Comparison of ENCODE assay signal across 1 cellular context in the genomic region with DNA sequence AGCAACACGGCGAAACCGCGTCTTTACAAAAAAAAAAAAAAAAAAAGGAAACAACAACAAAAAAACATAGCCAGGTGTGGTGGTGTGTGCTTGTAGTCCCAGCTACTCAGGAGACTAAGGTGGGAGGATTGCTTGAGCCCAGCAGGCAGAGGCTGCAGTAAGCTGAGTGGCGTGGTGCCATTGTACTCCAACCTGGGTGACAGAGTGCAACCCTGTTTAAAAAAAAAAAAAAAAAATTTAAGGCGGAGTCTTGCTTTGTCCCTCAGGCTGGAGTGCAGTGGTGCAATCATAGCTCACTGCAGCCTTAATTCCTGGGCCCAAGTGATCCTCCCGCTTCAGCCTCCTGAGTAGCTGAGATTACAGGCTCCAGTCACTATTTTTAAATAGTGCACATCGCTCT.
TF ChIP-seq lines count a peak whose summit lies in the region.

No MANE protein-coding gene starts in this region.

TF ChIP-seq in WTC11, 78 proteins besides CTCF, POLR2A, EP300 and RAD21 (continued from another document):
- TF ChIP-seq, protein P1, sequence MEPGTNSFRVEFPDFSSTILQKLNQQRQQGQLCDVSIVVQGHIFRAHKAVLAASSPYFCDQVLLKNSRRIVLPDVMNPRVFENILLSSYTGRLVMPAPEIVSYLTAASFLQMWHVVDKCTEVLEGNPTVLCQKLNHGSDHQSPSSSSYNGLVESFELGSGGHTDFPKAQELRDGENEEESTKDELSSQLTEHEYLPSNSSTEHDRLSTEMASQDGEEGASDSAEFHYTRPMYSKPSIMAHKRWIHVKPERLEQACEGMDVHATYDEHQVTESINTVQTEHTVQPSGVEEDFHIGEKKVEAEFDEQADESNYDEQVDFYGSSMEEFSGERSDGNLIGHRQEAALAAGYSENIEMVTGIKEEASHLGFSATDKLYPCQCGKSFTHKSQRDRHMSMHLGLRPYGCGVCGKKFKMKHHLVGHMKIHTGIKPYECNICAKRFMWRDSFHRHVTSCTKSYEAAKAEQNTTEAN (CRISPR knock-in tag; IDR thresholded peaks at IDR 0.05), result no peak
- TF ChIP-seq NR2C2 (CRISPR knock-in tag; IDR thresholded peaks at IDR 0.05), result no peak
- TF ChIP-seq ZNF423 (CRISPR knock-in tag; IDR thresholded peaks at IDR 0.05), result no peak
- TF ChIP-seq, protein P2, sequence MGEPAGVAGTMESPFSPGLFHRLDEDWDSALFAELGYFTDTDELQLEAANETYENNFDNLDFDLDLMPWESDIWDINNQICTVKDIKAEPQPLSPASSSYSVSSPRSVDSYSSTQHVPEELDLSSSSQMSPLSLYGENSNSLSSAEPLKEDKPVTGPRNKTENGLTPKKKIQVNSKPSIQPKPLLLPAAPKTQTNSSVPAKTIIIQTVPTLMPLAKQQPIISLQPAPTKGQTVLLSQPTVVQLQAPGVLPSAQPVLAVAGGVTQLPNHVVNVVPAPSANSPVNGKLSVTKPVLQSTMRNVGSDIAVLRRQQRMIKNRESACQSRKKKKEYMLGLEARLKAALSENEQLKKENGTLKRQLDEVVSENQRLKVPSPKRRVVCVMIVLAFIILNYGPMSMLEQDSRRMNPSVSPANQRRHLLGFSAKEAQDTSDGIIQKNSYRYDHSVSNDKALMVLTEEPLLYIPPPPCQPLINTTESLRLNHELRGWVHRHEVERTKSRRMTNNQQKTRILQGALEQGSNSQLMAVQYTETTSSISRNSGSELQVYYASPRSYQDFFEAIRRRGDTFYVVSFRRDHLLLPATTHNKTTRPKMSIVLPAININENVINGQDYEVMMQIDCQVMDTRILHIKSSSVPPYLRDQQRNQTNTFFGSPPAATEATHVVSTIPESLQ (CRISPR knock-in tag; IDR thresholded peaks at IDR 0.05), result no peak
- no peak for TF ChIP-seq MXD4 (CRISPR knock-in tag; IDR thresholded peaks at IDR 0.05; ENCODE audit: borderline replicate concordance)
- no peak for TF ChIP-seq ZNF671 (CRISPR knock-in tag; IDR thresholded peaks at IDR 0.05)
- TF ChIP-seq TCF7 (CRISPR knock-in tag; IDR thresholded peaks at IDR 0.05; ENCODE audit: low read depth), result no peak
- TF ChIP-seq TP53 (CRISPR knock-in tag; IDR thresholded peaks at IDR 0.05), result no peak
